In the genomic region with DNA sequence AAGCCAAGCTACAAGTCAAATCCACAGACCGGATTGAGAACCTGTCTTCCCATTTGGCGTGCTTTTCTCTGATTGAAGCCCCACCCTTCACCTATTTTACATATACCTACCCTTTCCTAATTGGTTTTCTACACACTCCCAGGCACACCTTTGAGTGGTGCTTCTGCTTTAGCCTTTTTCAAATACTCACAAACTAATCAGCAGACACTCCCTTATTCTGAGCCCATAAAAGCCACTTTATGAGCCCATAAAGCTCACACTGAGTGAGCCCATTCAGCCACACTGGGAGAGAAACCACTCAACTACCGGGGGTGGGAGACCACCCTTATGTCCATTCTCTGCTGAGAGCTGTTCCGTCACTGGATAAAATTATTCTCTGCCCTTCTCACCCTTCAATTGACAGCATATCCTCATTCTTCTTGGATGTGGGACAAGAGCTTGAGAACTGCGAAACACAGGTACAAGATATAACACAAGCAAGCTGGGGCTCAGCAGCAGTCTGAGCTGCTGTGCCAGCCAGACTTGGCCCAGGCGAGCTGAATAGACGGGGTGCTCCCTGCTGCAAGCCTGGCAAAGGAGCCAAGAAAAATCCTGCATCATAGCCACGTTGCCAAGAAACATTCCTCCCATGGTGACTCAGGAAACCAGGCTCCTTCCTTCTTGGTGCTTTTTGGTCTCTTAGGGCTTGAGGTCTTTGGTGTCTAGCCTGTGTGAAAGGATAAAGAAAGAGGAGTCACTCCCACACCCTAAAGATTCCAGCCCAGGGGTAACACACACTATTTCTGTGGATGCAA, we compare ENCODE assay signal across 3 cellular contexts.
TF ChIP-seq lines count a peak whose summit lies in the region.

No MANE protein-coding gene starts in this region.

TF ChIP-seq in liver, 16 proteins besides CTCF, POLR2A, EP300 and RAD21:
- TF ChIP-seq SP1 (IDR thresholded peaks at IDR 0.05) = no peak
- TF ChIP-seq, protein P1, sequence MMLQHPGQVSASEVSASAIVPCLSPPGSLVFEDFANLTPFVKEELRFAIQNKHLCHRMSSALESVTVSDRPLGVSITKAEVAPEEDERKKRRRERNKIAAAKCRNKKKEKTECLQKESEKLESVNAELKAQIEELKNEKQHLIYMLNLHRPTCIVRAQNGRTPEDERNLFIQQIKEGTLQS (IDR thresholded peaks at IDR 0.05) = no peak
- TF ChIP-seq FOXA1 (IDR thresholded peaks at IDR 0.05) = no peak
- no peak for TF ChIP-seq FOXA2 (IDR thresholded peaks at IDR 0.05)
- TF ChIP-seq YY1 (IDR thresholded peaks at IDR 0.05) = no peak
- no peak for TF ChIP-seq NR2F2 (IDR thresholded peaks at IDR 0.05)
- TF ChIP-seq, protein P2, sequence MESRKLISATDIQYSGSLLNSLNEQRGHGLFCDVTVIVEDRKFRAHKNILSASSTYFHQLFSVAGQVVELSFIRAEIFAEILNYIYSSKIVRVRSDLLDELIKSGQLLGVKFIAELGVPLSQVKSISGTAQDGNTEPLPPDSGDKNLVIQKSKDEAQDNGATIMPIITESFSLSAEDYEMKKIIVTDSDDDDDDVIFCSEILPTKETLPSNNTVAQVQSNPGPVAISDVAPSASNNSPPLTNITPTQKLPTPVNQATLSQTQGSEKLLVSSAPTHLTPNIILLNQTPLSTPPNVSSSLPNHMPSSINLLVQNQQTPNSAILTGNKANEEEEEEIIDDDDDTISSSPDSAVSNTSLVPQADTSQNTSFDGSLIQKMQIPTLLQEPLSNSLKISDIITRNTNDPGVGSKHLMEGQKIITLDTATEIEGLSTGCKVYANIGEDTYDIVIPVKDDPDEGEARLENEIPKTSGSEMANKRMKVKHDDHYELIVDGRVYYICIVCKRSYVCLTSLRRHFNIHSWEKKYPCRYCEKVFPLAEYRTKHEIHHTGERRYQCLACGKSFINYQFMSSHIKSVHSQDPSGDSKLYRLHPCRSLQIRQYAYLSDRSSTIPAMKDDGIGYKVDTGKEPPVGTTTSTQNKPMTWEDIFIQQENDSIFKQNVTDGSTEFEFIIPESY (IDR thresholded peaks at IDR 0.05) = no peak
- TF ChIP-seq HNF4G (IDR thresholded peaks at IDR 0.05) = no peak
- TF ChIP-seq JUND (IDR thresholded peaks at IDR 0.05) = no peak
- TF ChIP-seq, protein P3, sequence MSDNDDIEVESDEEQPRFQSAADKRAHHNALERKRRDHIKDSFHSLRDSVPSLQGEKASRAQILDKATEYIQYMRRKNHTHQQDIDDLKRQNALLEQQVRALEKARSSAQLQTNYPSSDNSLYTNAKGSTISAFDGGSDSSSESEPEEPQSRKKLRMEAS (IDR thresholded peaks at IDR 0.05) = no peak
- TF ChIP-seq HNF4A (conservative IDR thresholded peaks at IDR 0.05) = no peak
- TF ChIP-seq EGR1 (IDR thresholded peaks at IDR 0.05; ENCODE audit: low read depth in 2 of 2) = no peak

TF ChIP-seq in H1, 55 proteins besides CTCF, POLR2A, EP300 and RAD21:
- no peak for TF ChIP-seq JUN (IDR thresholded peaks at IDR 0.05; ENCODE audit: low read depth, low read length)
- no peak for TF ChIP-seq CEBPB (IDR thresholded peaks at IDR 0.05; ENCODE audit: low read depth, low read length)
- TF ChIP-seq CBX5 (IDR thresholded peaks at IDR 0.05; ENCODE audit: low read depth, low read length) = no peak
- TF ChIP-seq SP4 (IDR thresholded peaks at IDR 0.05; ENCODE audit: low read length) = no peak
- TF ChIP-seq CBX8 (IDR thresholded peaks at IDR 0.05; ENCODE audit: borderline replicate concordance, low read depth, low read length) = no peak
- no peak for TF ChIP-seq YY1 (IDR thresholded peaks at IDR 0.05; ENCODE audit: low read depth, low read length)
- TF ChIP-seq, protein P3 (IDR thresholded peaks at IDR 0.05) = no peak
- TF ChIP-seq CREB1 (IDR thresholded peaks at IDR 0.05) = no peak
- no peak for TF ChIP-seq RBBP5 (IDR thresholded peaks at IDR 0.05; ENCODE audit: borderline replicate concordance, low read depth, low read length)
- TF ChIP-seq SIN3A (conservative IDR thresholded peaks at IDR 0.05 in 1 of 2, IDR thresholded peaks at IDR 0.05 in 1 of 2; ENCODE audit: low read depth in 1 of 2, low read length in 2 of 2) = no peak
- no peak for TF ChIP-seq POLR2AphosphoS5 (IDR thresholded peaks at IDR 0.05; ENCODE audit: low read depth, low read length)
- no peak for TF ChIP-seq SIRT6 (IDR thresholded peaks at IDR 0.05; ENCODE audit: low read length)
- no peak for TF ChIP-seq BACH1 (IDR thresholded peaks at IDR 0.05; ENCODE audit: low read length)
- no peak for TF ChIP-seq TBP (IDR thresholded peaks at IDR 0.05; ENCODE audit: low read depth, low read length)
- no peak for TF ChIP-seq TAF7 (optimal IDR thresholded peaks at IDR 0.05; ENCODE audit: borderline replicate concordance, low read depth, low read length)
- TF ChIP-seq FOSL1 (IDR thresholded peaks at IDR 0.05; ENCODE audit: insufficient read depth, low read depth, low read length) = no peak
- TF ChIP-seq NANOG (IDR thresholded peaks at IDR 0.05; ENCODE audit: insufficient read depth, low read depth, low read length, poor library complexity, severe bottlenecking) = no peak
- TF ChIP-seq KDM1A (IDR thresholded peaks at IDR 0.05; ENCODE audit: borderline replicate concordance, low read length) = no peak
- no peak for TF ChIP-seq SP1 (IDR thresholded peaks at IDR 0.05; ENCODE audit: low read depth, low read length)

TF ChIP-seq in HEK293T, 16 proteins besides CTCF, POLR2A, EP300 and RAD21:
- no peak for TF ChIP-seq BHLHE40 (IDR thresholded peaks at IDR 0.05; ENCODE audit: borderline replicate concordance)
- no peak for TF ChIP-seq LEF1 (IDR thresholded peaks at IDR 0.05; ENCODE audit: borderline replicate concordance)
- no peak for TF ChIP-seq HDGF (IDR thresholded peaks at IDR 0.05; ENCODE audit: borderline replicate concordance)
- TF ChIP-seq NFRKB (IDR thresholded peaks at IDR 0.05) = no peak
- TF ChIP-seq ZNF384 (IDR thresholded peaks at IDR 0.05) = no peak
- TF ChIP-seq FOXK2 (IDR thresholded peaks at IDR 0.05) = no peak
- TF ChIP-seq CTBP1 (IDR thresholded peaks at IDR 0.05; ENCODE audit: borderline replicate concordance) = no peak
- TF ChIP-seq ELF4 (IDR thresholded peaks at IDR 0.05) = no peak
- TF ChIP-seq TARDBP (IDR thresholded peaks at IDR 0.05) = no peak
- TF ChIP-seq, protein P4, sequence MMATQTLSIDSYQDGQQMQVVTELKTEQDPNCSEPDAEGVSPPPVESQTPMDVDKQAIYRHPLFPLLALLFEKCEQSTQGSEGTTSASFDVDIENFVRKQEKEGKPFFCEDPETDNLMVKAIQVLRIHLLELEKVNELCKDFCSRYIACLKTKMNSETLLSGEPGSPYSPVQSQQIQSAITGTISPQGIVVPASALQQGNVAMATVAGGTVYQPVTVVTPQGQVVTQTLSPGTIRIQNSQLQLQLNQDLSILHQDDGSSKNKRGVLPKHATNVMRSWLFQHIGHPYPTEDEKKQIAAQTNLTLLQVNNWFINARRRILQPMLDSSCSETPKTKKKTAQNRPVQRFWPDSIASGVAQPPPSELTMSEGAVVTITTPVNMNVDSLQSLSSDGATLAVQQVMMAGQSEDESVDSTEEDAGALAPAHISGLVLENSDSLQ (IDR thresholded peaks at IDR 0.05) = no peak
- TF ChIP-seq ARNT (IDR thresholded peaks at IDR 0.05) = no peak
